In genomic region chr7:8178353-8178752, GRCh38 we compare ENCODE assay signal across 15 cellular contexts.
A peak's percentile ranks its signal among the peaks of the same experiment; 100 is the strongest.
DNase-seq lines count a peak whose midpoint lies in the region; ATAC-seq, FAIRE-seq and TF ChIP-seq lines count a peak whose summit lies in the region.
"Had no signal": no experiment of that assay in that cellular context is flagged by ENCODE, and none has a peak within 500 bp of the region (broad histone marks: within the 10 kb centered on the region; RNA-seq: fewer than 3 reads in every experiment).

No MANE protein-coding gene starts in this region.

- H3K4me1 Mint-ChIP-seq in stimulated activated naive CD8-positive, alpha-beta T cell treated with anti-CD3 and anti-CD28 coated beads, Interleukin-15, Interleukin-2, amounts not matched to agents 100 ng/mL and 50 ng/mL, for 24 hours (ENCODE audit: low read depth) = peaks cover 53% of the 10 kb centered on the region
- no peaks in the 10 kb centered on the region for H3K4me1 Mint-ChIP-seq in MCF 10A (ENCODE audit: insufficient read depth, unreplicated experiment)

- BruUV-seq in MCF 10A (replicated peaks; lab: Mats Ljungman, UMichigan) = no TSS peak

- no peak for ATAC-seq in stimulated activated naive CD8-positive, alpha-beta T cell treated with anti-CD3 and anti-CD28 coated beads, Interleukin-15, Interleukin-2, amounts not matched to agents 100 U/mL and 50 U/mL, for 24 hours

- CTCF ChIA-PET in MCF 10A (lab: Yijun Ruan, JAX) = interaction anchor here (0.6 to 1.4 kb wide), 2 partner anchors 12 to 96 kb away, joined by 5 to 7 read pairs; no protein-coding TSS in a partner anchor

- peak overlapping the region; percentile 25 for H2AFZ ChIP-seq in SU-DHL-6 (ENCODE audit: low read depth, low read length, severe bottlenecking)

- no peaks in the 10 kb centered on the region for H3K27me3 Mint-ChIP-seq in stimulated activated naive CD8-positive, alpha-beta T cell treated with anti-CD3 and anti-CD28 coated beads, Interleukin-15, Interleukin-2, amounts not matched to agents 100 ng/mL and 50 ng/mL, for 24 hours
- H3K27me3 Mint-ChIP-seq in MCF 10A (ENCODE audit: insufficient read depth, unreplicated experiment) = no peaks in the 10 kb centered on the region
- H3K27me3 Mint-ChIP-seq: progenitor cell of endocrine pancreas had no signal

- TF ChIP-seq CTCF in SU-DHL-6 (IDR thresholded peaks at IDR 0.05; ENCODE audit: insufficient read depth, low read length, poor library complexity, severe bottlenecking) (no peak), MCF 10A (IDR thresholded peaks at IDR 0.05; ENCODE audit: unreplicated experiment) (no peak)

- peak overlapping the region; percentile 88 for H3K27ac Mint-ChIP-seq in stimulated activated naive CD8-positive, alpha-beta T cell treated with anti-CD3 and anti-CD28 coated beads, Interleukin-15, Interleukin-2, amounts not matched to agents 100 ng/mL and 50 ng/mL, for 24 hours
- no peak overlapping the region for H3K27ac Mint-ChIP-seq in MCF 10A (ENCODE audit: low read depth, unreplicated experiment)
- H3K27ac Mint-ChIP-seq: progenitor cell of endocrine pancreas had no signal

- H3K4me3 ChIP-seq in SU-DHL-6 (ENCODE audit: insufficient read depth, low read length, poor library complexity, severe bottlenecking) = peak overlapping the region; percentile 51
- no peak overlapping the region for H3K4me3 ChIP-seq in effector memory CD4-positive, alpha-beta T cell (ENCODE audit: insufficient read depth, low read depth, low read length, poor library complexity, severe bottlenecking)

- no peak for FAIRE-seq in urothelium cell line (lab: Jason Lieb, UNC)
- FAIRE-seq: G401.6 had no signal

- no peaks in the 10 kb centered on the region for H4K20me1 ChIP-seq in SU-DHL-6 (ENCODE audit: low read depth, low read length)

- H3K4me2 ChIP-seq in SU-DHL-6 (ENCODE audit: low read depth, low read length, poor library complexity, severe bottlenecking) = peak overlapping the region; percentile 98

- peak overlapping the region; percentile 94 for H3K27ac ChIP-seq in SU-DHL-6 (ENCODE audit: low read depth, low read length)
- peak overlapping the region; percentile 68 for H3K27ac ChIP-seq in effector memory CD4-positive, alpha-beta T cell (ENCODE audit: insufficient read depth, low read length, poor library complexity, severe bottlenecking)
- H3K27ac ChIP-seq: WERI-Rb-1 had no signal

- intact Hi-C loops in MCF 10A (cut with micrococcal nuclease) = no loop called here

- H3K9me2 ChIP-seq in SU-DHL-6 (replicated peaks; ENCODE audit: insufficient read depth, low read length) = no peaks in the 10 kb centered on the region

- H3K4me3 Mint-ChIP-seq in stimulated activated naive CD8-positive, alpha-beta T cell treated with anti-CD3 and anti-CD28 coated beads, Interleukin-15, Interleukin-2, amounts not matched to agents 100 ng/mL and 50 ng/mL, for 24 hours = peak overlapping the region; percentile 30
- H3K4me3 Mint-ChIP-seq in MCF 10A (ENCODE audit: unreplicated experiment) = no peak overlapping the region

- H3K79me2 ChIP-seq in SU-DHL-6 (ENCODE audit: insufficient read depth, low read length) = no peaks in the 10 kb centered on the region

- peaks cover 24% of the 10 kb centered on the region for H3F3A ChIP-seq in SU-DHL-6 (ENCODE audit: insufficient read depth)

- H3K9me3 ChIP-seq in SU-DHL-6 (ENCODE audit: insufficient read depth, low read length) = no peaks in the 10 kb centered on the region
- H3K9me3 ChIP-seq in effector memory CD4-positive, alpha-beta T cell (ENCODE audit: control insufficient read depth, low read length) = no peaks in the 10 kb centered on the region

- no peaks in the 10 kb centered on the region for H3K9me3 Mint-ChIP-seq in stimulated activated naive CD8-positive, alpha-beta T cell treated with anti-CD3 and anti-CD28 coated beads, Interleukin-15, Interleukin-2, amounts not matched to agents 100 ng/mL and 50 ng/mL, for 24 hours
- H3K9me3 Mint-ChIP-seq in MCF 10A (ENCODE audit: unreplicated experiment) = no peaks in the 10 kb centered on the region

- no peak for DNase-seq in stimulated activated naive CD8-positive, alpha-beta T cell treated with anti-CD3 and anti-CD28 coated beads, Interleukin-15, Interleukin-2, amounts not matched to agents 100 U/mL and 50 U/mL, for 24 hours
- no peak for DNase-seq in effector memory CD4-positive, alpha-beta T cell
- DNase-seq in dedifferentiated amniotic fluid mesenchymal stem cell (ENCODE audit: extremely low spot score) (no peak), MCF 10A (ENCODE audit: unreplicated experiment) (no peak), urothelium cell line (ENCODE audit: low spot score) (no peak), NCI-H2227 (lab: John Stamatoyannopoulos, UW; ENCODE audit: unreplicated experiment) (no peak)
- DNase-seq: NCI-H1417 treated with DMSO at 0.1 percent for 48 hours; NCI-H526; SHP77 treated with DMSO at 0.1 percent for 48 hours; stimulated activated CD4-positive, alpha-beta T cell treated with anti-CD3 and anti-CD28 coated beads, Interleukin-2, amount 100 ng/mL, for 48 hours; WERI-Rb-1 had no signal

- POLR2A ChIA-PET in MCF 10A (lab: Yijun Ruan, JAX) = no interaction called here

- peaks cover 41% of the 10 kb centered on the region for H3K4me1 ChIP-seq in effector memory CD4-positive, alpha-beta T cell (ENCODE audit: control insufficient read depth, insufficient read depth, low read length, poor library complexity, severe bottlenecking)

- H3K27me3 ChIP-seq in SU-DHL-6 (ENCODE audit: low read length) = no peaks in the 10 kb centered on the region
- no peaks in the 10 kb centered on the region for H3K27me3 ChIP-seq in effector memory CD4-positive, alpha-beta T cell (replicated peaks; ENCODE audit: control insufficient read depth, insufficient read depth, low read length, poor library complexity, severe bottlenecking)

- H3K9ac ChIP-seq in SU-DHL-6 (ENCODE audit: low read length) = peak overlapping the region; percentile 0; the same call in 1 of the 2 replicates

- no peaks in the 10 kb centered on the region for H3K36me3 Mint-ChIP-seq in stimulated activated naive CD8-positive, alpha-beta T cell treated with anti-CD3 and anti-CD28 coated beads, Interleukin-15, Interleukin-2, amounts not matched to agents 100 ng/mL and 50 ng/mL, for 24 hours (ENCODE audit: low read depth)
- H3K36me3 Mint-ChIP-seq in MCF 10A (ENCODE audit: insufficient read depth, unreplicated experiment) = peaks cover 5% of the 10 kb centered on the region

- no peaks in the 10 kb centered on the region for H3K36me3 ChIP-seq in SU-DHL-6 (ENCODE audit: low read length)
- no peaks in the 10 kb centered on the region for H3K36me3 ChIP-seq in effector memory CD4-positive, alpha-beta T cell (ENCODE audit: control insufficient read depth, insufficient read depth, low read length)
- H3K36me3 ChIP-seq: WERI-Rb-1 had no signal
